In genomic region chr2:19736191-19736831, GRCh38 we compare ENCODE assay signal across 24 cellular contexts.
"Had no signal": no experiment of that assay in that cellular context is flagged by ENCODE, and none has a peak within 500 bp of the region (broad histone marks: within the 10 kb centered on the region; RNA-seq: fewer than 3 reads in every experiment).

No MANE protein-coding gene starts in this region.

- H3K27ac Mint-ChIP-seq: activated CD4-positive, alpha-beta T cell treated with anti-CD3 and anti-CD28 coated beads, Interleukin-2, amount 10 ng/mL, durations not matched to agents 24 days and 14 days; activated CD8-positive, alpha-beta T cell treated with anti-CD3 and anti-CD28 coated beads for 36 hours; activated naive CD8-positive, alpha-beta T cell treated with anti-CD3 and anti-CD28 coated beads, Interleukin-2, amount 10 ng/mL, durations not matched to agents 7 days and 5 days; activated T-helper 17 cell treated with anti-CD3 and anti-CD28 coated beads, Interleukin-2, amount 50 U/mL, for 72 hours; dendritic cell treated with granulocyte-macrophage colony-stimulating factor and Interleukin-4, amounts not matched to agents 40 ng/mL and 50 ng/mL, for 4 days; immature natural killer cell; memory B cell; natural killer cell had no signal

- H3K9me3 Mint-ChIP-seq: activated CD4-positive, alpha-beta T cell treated with anti-CD3 and anti-CD28 coated beads, Interleukin-2, amount 10 ng/mL, durations not matched to agents 24 days and 14 days; activated CD8-positive, alpha-beta T cell treated with anti-CD3 and anti-CD28 coated beads for 36 hours; activated naive CD8-positive, alpha-beta T cell treated with anti-CD3 and anti-CD28 coated beads, Interleukin-2, amount 10 ng/mL, durations not matched to agents 7 days and 5 days; activated T-helper 17 cell treated with anti-CD3 and anti-CD28 coated beads, Interleukin-2, amount 50 U/mL, for 72 hours; central memory CD8-positive, alpha-beta T cell; dendritic cell treated with granulocyte-macrophage colony-stimulating factor and Interleukin-4, amounts not matched to agents 40 ng/mL and 50 ng/mL, for 4 days; memory B cell had no signal

- H3K36me3 Mint-ChIP-seq: activated naive CD8-positive, alpha-beta T cell treated with anti-CD3 and anti-CD28 coated beads, Interleukin-2, amount 10 ng/mL, durations not matched to agents 7 days and 5 days; brain; immature natural killer cell; memory B cell; natural killer cell had no signal

- H3K4me3 Mint-ChIP-seq: activated CD4-positive, alpha-beta T cell treated with anti-CD3 and anti-CD28 coated beads, Interleukin-2, amount 10 ng/mL, durations not matched to agents 24 days and 14 days; activated CD8-positive, alpha-beta T cell treated with anti-CD3 and anti-CD28 coated beads for 36 hours; activated naive CD8-positive, alpha-beta T cell treated with anti-CD3 and anti-CD28 coated beads, Interleukin-2, amount 10 ng/mL, durations not matched to agents 7 days and 5 days; activated T-helper 17 cell treated with anti-CD3 and anti-CD28 coated beads, Interleukin-2, amount 50 U/mL, for 72 hours; brain; central memory CD8-positive, alpha-beta T cell; dendritic cell treated with granulocyte-macrophage colony-stimulating factor and Interleukin-4, amounts not matched to agents 40 ng/mL and 50 ng/mL, for 4 days; immature natural killer cell; memory B cell; natural killer cell had no signal

- ATAC-seq: activated CD8-positive, alpha-beta T cell treated with anti-CD3 and anti-CD28 coated beads for 36 hours; activated T-helper 17 cell treated with anti-CD3 and anti-CD28 coated beads, Interleukin-2, amount 50 U/mL, for 72 hours; heart right ventricle; natural killer cell had no signal

- H3K4me1 Mint-ChIP-seq: activated CD4-positive, alpha-beta T cell treated with anti-CD3 and anti-CD28 coated beads, Interleukin-2, amount 10 ng/mL, durations not matched to agents 24 days and 14 days; activated naive CD8-positive, alpha-beta T cell treated with anti-CD3 and anti-CD28 coated beads, Interleukin-2, amount 10 ng/mL, durations not matched to agents 7 days and 5 days; activated T-helper 17 cell treated with anti-CD3 and anti-CD28 coated beads, Interleukin-2, amount 50 U/mL, for 72 hours; central memory CD8-positive, alpha-beta T cell; immature natural killer cell; memory B cell; natural killer cell had no signal

- DNase-seq: activated CD4-positive, alpha-beta T cell treated with anti-CD3 and anti-CD28 coated beads, Interleukin-2, amount 10 ng/mL, durations not matched to agents 24 days and 14 days; activated CD8-positive, alpha-beta T cell treated with anti-CD3 and anti-CD28 coated beads for 36 hours; activated naive CD4-positive, alpha-beta T cell; activated naive CD8-positive, alpha-beta T cell treated with anti-CD3 and anti-CD28 coated beads, Interleukin-2, amount 10 ng/mL, durations not matched to agents 7 days and 5 days; activated T-cell treated with anti-CD3 and anti-CD28 coated beads, Interleukin-2, amount 50 U/mL, for 1 hour; amygdala; effector CD8-positive, alpha-beta T cell; foreskin melanocyte; heart right ventricle; immature natural killer cell; kidney glomerular epithelial cell; natural killer cell; retina; stimulated activated CD4-positive, alpha-beta T cell treated with anti-CD3 and anti-CD28 coated beads, Interleukin-4, amount 100 ng/mL, for 1 hour; T-helper 1 cell; T-helper 9 cell had no signal

- H3K4me3 ChIP-seq: esophagus muscularis mucosa, heart right ventricle, skin epidermis, thoracic aorta had no signal
